ENCODE assay signal across 1 cellular context in genomic region chr5:178372091-178372695, GRCh38.
TF ChIP-seq lines count a peak whose summit lies in the region.

No MANE protein-coding gene starts in this region.

TF ChIP-seq in SK-N-SH, 30 proteins besides CTCF, POLR2A, EP300 and RAD21 (continued from another document):
- TF ChIP-seq CHD2 (IDR thresholded peaks at IDR 0.05; ENCODE audit: low read length, partially characterized antibody) (no peak), JUND (IDR thresholded peaks at IDR 0.05) (no peak), FOXJ3 (CRISPR knock-in tag; IDR thresholded peaks at IDR 0.05) (no peak), TEAD4 (IDR thresholded peaks at IDR 0.05; ENCODE audit: borderline replicate concordance, insufficient read depth) (no peak), SIN3A (IDR thresholded peaks at IDR 0.05; ENCODE audit: borderline replicate concordance, low read depth, low read length) (no peak), REST (IDR thresholded peaks at IDR 0.05; ENCODE audit: low read depth, low read length) (no peak), GABPA (IDR thresholded peaks at IDR 0.05; ENCODE audit: low read depth) (no peak), FOSL2 (IDR thresholded peaks at IDR 0.05; ENCODE audit: borderline replicate concordance, low read depth) (no peak), RFX5 (IDR thresholded peaks at IDR 0.05; ENCODE audit: low read length) (no peak), NFIC (IDR thresholded peaks at IDR 0.05; ENCODE audit: borderline replicate concordance) (no peak), PBX3 (IDR thresholded peaks at IDR 0.05) (no peak), IRF3 (IDR thresholded peaks at IDR 0.05; ENCODE audit: low read depth, low read length) (no peak)
TF ChIP-seq in SK-N-SH: peak in this region for 0.
